ENCODE assay signal across 8 cellular contexts in genomic region chr2:222779145-222779832, GRCh38.
"Had no signal": no experiment of that assay in that cellular context is flagged by ENCODE, and none has a peak within 500 bp of the region (broad histone marks: within the 10 kb centered on the region; RNA-seq: fewer than 3 reads in every experiment).

No MANE protein-coding gene starts in this region.

- H3K4me3 ChIP-seq: HAP-1 had no signal

- H3K4me2 ChIP-seq: KMS-11 had no signal

- H3K27ac Mint-ChIP-seq: IgD-negative memory B cell had no signal

- H3K27ac ChIP-seq: KMS-11 had no signal

- H3K9ac ChIP-seq: KMS-11 had no signal

- ATAC-seq: HCT116 had no signal

- DNase-seq: GOT3, H7, KBM-7 had no signal

- H3K36me3 Mint-ChIP-seq: IgD-negative memory B cell had no signal

- H3K4me1 Mint-ChIP-seq: IgD-negative memory B cell had no signal

- H3K9me3 ChIP-seq: HAP-1 had no signal

- H3K4me3 Mint-ChIP-seq: IgD-negative memory B cell had no signal

- H3K36me3 ChIP-seq: HAP-1 had no signal

- FAIRE-seq: HTR-8/SVneo had no signal
